ENCODE assay signal across 8 cellular contexts in the genomic region with DNA sequence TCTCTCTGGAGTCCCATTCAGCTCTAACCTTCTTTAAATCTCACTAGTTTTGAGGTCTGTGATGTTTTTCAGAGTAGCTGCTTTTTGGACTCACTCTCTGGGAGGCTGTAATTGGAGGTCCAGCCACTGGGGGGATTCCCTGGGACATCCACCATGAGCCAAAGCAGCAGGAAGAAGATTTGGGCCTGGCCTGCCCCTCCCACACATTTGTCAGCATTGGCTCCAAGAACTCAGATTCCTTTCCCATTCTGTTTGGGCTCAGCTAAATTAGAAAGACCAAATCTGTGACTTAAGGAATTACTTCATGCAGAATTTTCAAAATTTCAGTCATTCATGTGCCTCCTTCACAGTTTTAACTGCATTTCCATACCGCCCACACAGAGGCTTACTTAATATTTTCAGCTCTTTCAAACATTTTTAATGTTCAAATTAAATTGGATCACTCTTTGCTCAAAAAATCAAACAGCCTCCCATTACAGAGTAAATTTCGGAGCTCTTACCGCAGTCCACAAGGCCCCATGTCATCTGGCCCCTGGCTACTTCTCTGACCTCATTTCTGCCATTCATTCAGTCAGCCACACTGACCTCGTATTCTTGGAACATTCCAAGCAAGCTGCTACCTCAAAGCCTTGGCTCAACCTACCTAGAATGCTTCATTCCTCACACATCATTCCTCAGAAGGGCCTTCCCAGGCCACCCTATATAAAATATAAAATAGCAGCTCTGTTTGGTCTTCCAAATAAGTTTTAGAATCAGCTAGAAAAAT. TPM values are rescaled to one million over a fixed set of nuclear protein-coding genes. Genes with fewer than 3 reads are reported as not detected.
DNase-seq lines count a peak whose midpoint lies in the region; ATAC-seq and TF ChIP-seq lines count a peak whose summit lies in the region.

No MANE protein-coding gene starts in this region.

- H3K4me1 ChIP-seq in adrenal gland (replicated peaks in 1 of 2), result no peaks in the 10 kb centered on the region
- peaks cover 4% of the 10 kb centered on the region; the same call in 1 of the 2 replicates for H3K4me1 ChIP-seq in iPS DF 6.9 (ENCODE audit: control insufficient read depth, insufficient read depth, low read length)
- peaks cover 0 to 6% (median 1%) of the 10 kb centered on the region in 4 donors for H3K4me1 ChIP-seq in transverse colon

- H3K27ac Mint-ChIP-seq in activated naive CD4-positive, alpha-beta T cell treated with anti-CD3 and anti-CD28 coated beads, Interleukin-2, amount 50 U/mL, for 24 hours, result no peak overlapping the region
- peak overlapping the region in 1 of 2 donors; percentile 46 for H3K27ac Mint-ChIP-seq in activated naive CD4-positive, alpha-beta T cell treated with anti-CD3 and anti-CD28 coated beads, Interleukin-2, amount 50 U/mL, for 72 hours

- H3K36me3 Mint-ChIP-seq in activated naive CD4-positive, alpha-beta T cell treated with anti-CD3 and anti-CD28 coated beads, Interleukin-2, amount 50 U/mL, for 24 hours, result no peaks in the 10 kb centered on the region
- no peaks in the 10 kb centered on the region for H3K36me3 Mint-ChIP-seq in activated naive CD4-positive, alpha-beta T cell treated with anti-CD3 and anti-CD28 coated beads, Interleukin-2, amount 50 U/mL, for 72 hours

- no peak for TF ChIP-seq POLR2A in adrenal gland (IDR thresholded peaks at IDR 0.05)
- no peak for TF ChIP-seq POLR2A in transverse colon (IDR thresholded peaks at IDR 0.05)

- H3K36me3 ChIP-seq in adrenal gland (replicated peaks in 1 of 2) (no peaks in the 10 kb centered on the region), iPS DF 6.9 (ENCODE audit: control insufficient read depth, insufficient read depth, low read length) (no peaks in the 10 kb centered on the region), transverse colon (no peaks in the 10 kb centered on the region)

- H3K4me3 ChIP-seq in adrenal gland (no peak overlapping the region), iPS DF 6.9 (ENCODE audit: low read length) (no peak overlapping the region), transverse colon (no peak overlapping the region)

- H3K27me3 Mint-ChIP-seq in activated naive CD4-positive, alpha-beta T cell treated with anti-CD3 and anti-CD28 coated beads, Interleukin-2, amount 50 U/mL, for 24 hours, result no peaks in the 10 kb centered on the region

- WGBS in adrenal gland, 4 donors, result 74 to 86% (median 80%) methylated on average over 4 of the region's 4 CpGs
- no CpG with 5 or more reads among the region's 4 CpGs for WGBS in iPS DF 6.9 (ENCODE audit: insufficient coverage, insufficient read length)
- WGBS in transverse colon (ENCODE audit: low coverage in 1 of 2), 2 donors, result 76 to 79% methylated on average over 4 of the region's 4 CpGs

- in situ Hi-C loops in transverse colon (cut with MboI; ENCODE audit: low pct_ligation_motif_present in 1 of 4, low pct_unique_long_range_greater_than_20kb in 1 of 4, low sequenced_read_pairs in 3 of 4), result loop anchor here in 1 of 4 donors (25.0 kb wide), 1 partner anchor 126 kb away; no protein-coding TSS in a partner anchor

- intact Hi-C loops in adrenal gland (cut with DNase I) (no loop called here), transverse colon (cut with DNase I; ENCODE audit: low total_unique reads) (no loop called here)

- peak overlapping the region; percentile 6 for H3K4me3 Mint-ChIP-seq in activated naive CD4-positive, alpha-beta T cell treated with anti-CD3 and anti-CD28 coated beads, Interleukin-2, amount 50 U/mL, for 24 hours

- no peak for ATAC-seq in activated naive CD4-positive, alpha-beta T cell treated with anti-CD3 and anti-CD28 coated beads, Interleukin-2, amount 50 U/mL, for 72 hours
- no peak for ATAC-seq in HG02973 (IDR thresholded peaks at IDR 0.05; ENCODE audit: unreplicated experiment)

- no peaks in the 10 kb centered on the region for H3K9me3 ChIP-seq in adrenal gland (replicated peaks in 1 of 3)
- H3K9me3 ChIP-seq in iPS DF 6.9 (ENCODE audit: control insufficient read depth, insufficient read depth, low read length), result no peaks in the 10 kb centered on the region
- H3K9me3 ChIP-seq in transverse colon, result no peaks in the 10 kb centered on the region

- H3K9me3 Mint-ChIP-seq in activated naive CD4-positive, alpha-beta T cell treated with anti-CD3 and anti-CD28 coated beads, Interleukin-2, amount 50 U/mL, for 24 hours, result no peaks in the 10 kb centered on the region
- no peaks in the 10 kb centered on the region for H3K9me3 Mint-ChIP-seq in activated naive CD4-positive, alpha-beta T cell treated with anti-CD3 and anti-CD28 coated beads, Interleukin-2, amount 50 U/mL, for 72 hours

- H3K27me3 ChIP-seq in adrenal gland, result no peaks in the 10 kb centered on the region
- no peaks in the 10 kb centered on the region for H3K27me3 ChIP-seq in iPS DF 6.9 (ENCODE audit: control insufficient read depth, insufficient read depth, low read length)
- no peaks in the 10 kb centered on the region for H3K27me3 ChIP-seq in transverse colon

- peaks cover 38% of the 10 kb centered on the region for H3K4me1 Mint-ChIP-seq in activated naive CD4-positive, alpha-beta T cell treated with anti-CD3 and anti-CD28 coated beads, Interleukin-2, amount 50 U/mL, for 24 hours

- H3K27ac ChIP-seq in adrenal gland (peak overlapping the region in 2 of 5 donors; percentile 6 to 17), iPS DF 6.9 (ENCODE audit: low read length) (no peak overlapping the region), transverse colon (peak overlapping the region in 1 of 4 donors; percentile 10)

- no peak for TF ChIP-seq EP300 in transverse colon (IDR thresholded peaks at IDR 0.05; ENCODE audit: low read depth)

- TF ChIP-seq CTCF in adrenal gland (IDR thresholded peaks at IDR 0.05) (peak in 3 of 6 experiments; percentile 9 to 24 (median 18)), transverse colon (IDR thresholded peaks at IDR 0.05) (peak in 4 of 5 experiments; percentile 11 to 22 (median 14))

- no peak for DNase-seq in activated naive CD4-positive, alpha-beta T cell treated with anti-CD3 and anti-CD28 coated beads, Interleukin-2, amount 50 U/mL, for 72 hours (ENCODE audit: low spot score in 2 of 2)
- DNase-seq in adrenal gland, result peak in 4 of 7 donors; percentile 16 to 58 (median 30)
- DNase-seq in iPS DF 6.9 (ENCODE audit: low read depth, low spot score), result peak; percentile 48
- no peak for DNase-seq in transverse colon
- no peak for DNase-seq in NCI-H2171 treated with DMSO at 0.1 percent for 48 hours (lab: John Stamatoyannopoulos, UW)
- no peak for DNase-seq in NCI-H526 treated with DMSO at 0.1 percent for 48 hours (lab: John Stamatoyannopoulos, UW)

RNA-seq across cellular contexts. Expression of a gene that starts 54.5 kb away (rescaled TPM):
- 10 to 100 TPM; 32.7 to 56.6 TPM for total RNA-seq in activated naive CD4-positive, alpha-beta T cell treated with anti-CD3 and anti-CD28 coated beads, Interleukin-2, amount 50 U/mL, for 72 hours
- total RNA-seq in adrenal gland (10 to 100 TPM; 19.8 to 59.3 (median 28.6) TPM), transverse colon (10 to 100 TPM; 12.3 to 86.0 (median 41.7) TPM)
- polyA plus RNA-seq in adrenal gland, result 10 to 100 TPM in 2 of 3 donors, 1 to 10 TPM in 1; 9.2 to 28.3 (median 10.7) TPM

Comparison
In these comparisons a context has a peak if more than half of its experiments do, and no peak if none do; other contexts are left out.
1. DNase-seq: peak in adrenal gland (4 of 7) and iPS DF 6.9 (single experiment); none in activated naive CD4-positive, alpha-beta T cell treated with anti-CD3 and anti-CD28 coated beads, Interleukin-2, amount 50 U/mL, for 72 hours (0 of 2), transverse colon (single experiment), NCI-H2171 treated with DMSO at 0.1 percent for 48 hours (single experiment) and NCI-H526 treated with DMSO at 0.1 percent for 48 hours (single experiment).